9 cellular contexts compared by ENCODE assay signal in the genomic region with DNA sequence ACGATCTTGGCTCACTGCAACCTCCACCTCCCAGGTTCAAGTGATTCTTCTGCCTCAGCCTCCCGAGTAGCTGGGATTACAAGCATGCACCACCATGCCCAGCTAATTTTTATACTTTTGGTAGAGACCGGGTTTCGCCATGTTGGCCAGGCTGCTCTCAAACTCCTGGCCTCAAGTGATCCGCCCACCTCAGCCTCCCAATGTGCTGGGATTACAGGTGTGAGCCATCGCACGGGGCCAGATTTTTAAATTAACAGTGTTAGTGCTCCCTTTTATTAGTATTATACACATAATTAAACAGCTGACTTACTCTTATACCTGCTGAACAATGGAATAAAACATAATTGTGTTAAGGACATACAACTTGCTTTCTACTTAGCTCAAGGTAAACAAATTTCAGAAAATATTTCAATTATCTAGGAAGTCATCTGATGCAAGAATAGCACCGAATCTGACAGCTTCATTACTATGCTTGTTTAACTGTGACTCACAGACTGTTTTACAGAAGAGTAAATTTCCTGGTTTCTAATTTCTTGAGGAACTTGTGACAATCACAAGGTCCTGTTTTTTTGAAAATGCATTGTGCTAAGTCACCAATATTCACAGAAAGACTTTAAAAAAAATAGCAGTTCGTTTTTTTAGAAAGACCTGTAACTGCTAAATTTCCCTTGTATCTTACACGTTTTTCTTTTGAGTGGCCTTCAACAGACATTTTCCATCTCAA. TPM values are rescaled to one million over a fixed set of nuclear protein-coding genes. Genes with fewer than 3 reads are reported as not detected.
A peak's percentile ranks its signal among the peaks of the same experiment; 100 is the strongest.
DNase-seq lines count a peak whose midpoint lies in the region; ATAC-seq, FAIRE-seq and TF ChIP-seq lines count a peak whose summit lies in the region.
"Had no signal": no experiment of that assay in that cellular context is flagged by ENCODE, and none has a peak within 500 bp of the region (broad histone marks: within the 10 kb centered on the region; RNA-seq: fewer than 3 reads in every experiment).

No MANE protein-coding gene starts in this region.

- H3K36me3 ChIP-seq in body of pancreas (replicated peaks in 1 of 2; ENCODE audit: insufficient read depth in 1 of 2, low read depth in 2 of 2) (no peaks in the 10 kb centered on the region), right lobe of liver (no peaks in the 10 kb centered on the region)

- CTCF ChIA-PET in A549 (lab: Yijun Ruan, JAX): interaction anchor here (1.6 kb wide), 1 partner anchor 51 kb away, joined by 3 read pairs; a partner anchor contains a TSS

- no peak for FAIRE-seq in A549 (lab: Jason Lieb, UNC)
- FAIRE-seq: G401.6 had no signal

- TF ChIP-seq RAD21 in A549 (conservative IDR thresholded peaks at IDR 0.05 in 1 of 2, IDR thresholded peaks at IDR 0.05 in 1 of 2): no peak

- H3K4me2 ChIP-seq in A549: peak overlapping the region; percentile 81

- H3K27me3 ChIP-seq in body of pancreas (no peaks in the 10 kb centered on the region), right lobe of liver (no peaks in the 10 kb centered on the region)

- intact Hi-C loops in body of pancreas (cut with DNase I): no loop called here
- intact Hi-C loops in right lobe of liver (cut with DNase I): no loop called here

- peak in 1 of 2 experiments; percentile 50 for DNase-seq in A549 (ENCODE audit: low read depth in 1 of 2, low spot score in 1 of 2)
- DNase-seq in Kasumi-1 (lab: John Stamatoyannopoulos, UW): peak; percentile 27 to 31
- DNase-seq in body of pancreas: no peak
- no peak for DNase-seq in right lobe of liver
- no peak for DNase-seq in NCI-H1105 treated with DMSO at 0.1 percent for 48 hours (lab: John Stamatoyannopoulos, UW)
- no peak for DNase-seq in activated CD4-positive, alpha-beta T cell treated with anti-CD3 and anti-CD28 coated beads, Interleukin-2, amount 50 U/mL, for 4 hours
- DNase-seq in DMS153 treated with DMSO at 0.1 percent for 48 hours (lab: John Stamatoyannopoulos, UW; ENCODE audit: unreplicated experiment): no peak
- DNase-seq in DMS79 treated with DMSO at 0.1 percent for 48 hours (lab: John Stamatoyannopoulos, UW): no peak

- H3K27ac ChIP-seq in A549: peak overlapping the region; percentile 83 to 91
- H3K27ac ChIP-seq in body of pancreas: peak overlapping the region in 3 of 4 donors; percentile 7 to 74 (median 56)
- H3K27ac ChIP-seq in right lobe of liver: peak overlapping the region; percentile 16 to 51 (median 39)

- peak; percentile 20 to 31; a peak in 1 of 5 replicates for TF ChIP-seq EP300 in A549 (IDR thresholded peaks at IDR 0.05)

- peaks cover 41% of the 10 kb centered on the region for H3K4me1 ChIP-seq in A549
- H3K4me1 ChIP-seq in body of pancreas: peaks cover 17% of the 10 kb centered on the region
- H3K4me1 ChIP-seq in right lobe of liver: no peaks in the 10 kb centered on the region

- TF ChIP-seq POLR2A in A549 (IDR thresholded peaks at IDR 0.05; ENCODE audit: low read length) (no peak), body of pancreas (IDR thresholded peaks at IDR 0.05) (no peak), right lobe of liver (IDR thresholded peaks at IDR 0.05) (no peak)

- no peak overlapping the region for H3K4me3 ChIP-seq in A549
- no peak overlapping the region for H3K4me3 ChIP-seq in body of pancreas
- no peak overlapping the region for H3K4me3 ChIP-seq in right lobe of liver

- WGBS in A549 (ENCODE audit: missing lambda C conversion rate): 60% methylated on average over 10 of the region's 10 CpGs
- 63 to 65% methylated on average over 8 to 10 of the region's 10 CpGs for WGBS in body of pancreas, 2 donors
- 43% methylated on average over 7 of the region's 10 CpGs for WGBS in right lobe of liver (ENCODE audit: insufficient coverage, low coverage, low lambda C conversion rate, missing lambda C conversion rate)

- TF ChIP-seq CTCF in A549 (IDR thresholded peaks at IDR 0.05): no peak
- no peak for TF ChIP-seq CTCF in body of pancreas (IDR thresholded peaks at IDR 0.05)
- TF ChIP-seq CTCF in right lobe of liver (IDR thresholded peaks at IDR 0.05): no peak

- H3K9me3 ChIP-seq in A549 (no peaks in the 10 kb centered on the region), body of pancreas (no peaks in the 10 kb centered on the region), right lobe of liver (no peaks in the 10 kb centered on the region)

- POLR2A ChIA-PET in A549 (lab: Yijun Ruan, JAX): interaction anchor here (0.8 to 1.5 kb wide), 4 partner anchors 9 to 229 kb away, joined by 3 to 8 read pairs (median 4); a partner anchor contains a TSS

- ATAC-seq in A549 (peak; percentile 59 to 75), body of pancreas (peak; percentile 53), right lobe of liver (peak; percentile 28 to 73 (median 55))

TF ChIP-seq in A549, 52 proteins besides CTCF, POLR2A, EP300 and RAD21:
- peak; percentile 21 for TF ChIP-seq MAFK (IDR thresholded peaks at IDR 0.05; ENCODE audit: partially characterized antibody)
- TF ChIP-seq GATA3 (IDR thresholded peaks at IDR 0.05; ENCODE audit: borderline replicate concordance): no peak
- no peak for TF ChIP-seq PHF8 (IDR thresholded peaks at IDR 0.05; ENCODE audit: borderline replicate concordance, low read depth)
- no peak for TF ChIP-seq BHLHE40 (IDR thresholded peaks at IDR 0.05; ENCODE audit: low read depth, low read length)
- TF ChIP-seq, protein P1, sequence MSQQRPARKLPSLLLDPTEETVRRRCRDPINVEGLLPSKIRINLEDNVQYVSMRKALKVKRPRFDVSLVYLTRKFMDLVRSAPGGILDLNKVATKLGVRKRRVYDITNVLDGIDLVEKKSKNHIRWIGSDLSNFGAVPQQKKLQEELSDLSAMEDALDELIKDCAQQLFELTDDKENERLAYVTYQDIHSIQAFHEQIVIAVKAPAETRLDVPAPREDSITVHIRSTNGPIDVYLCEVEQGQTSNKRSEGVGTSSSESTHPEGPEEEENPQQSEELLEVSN (IDR thresholded peaks at IDR 0.05; ENCODE audit: borderline replicate concordance, low read depth): no peak
- TF ChIP-seq FOSL2 (IDR thresholded peaks at IDR 0.05): peak; percentile 34; the same call in 1 of the 2 replicates
- TF ChIP-seq FOSL2 (CRISPR knock-in tag; IDR thresholded peaks at IDR 0.05): peak; percentile 73
- peak in 1 of 2 experiments; percentile 29; a peak in 1 of 4 replicates for TF ChIP-seq CEBPB (IDR thresholded peaks at IDR 0.05)
- TF ChIP-seq HOXB5 (CRISPR knock-in tag; IDR thresholded peaks at IDR 0.05): no peak
- no peak for TF ChIP-seq RCOR1 (IDR thresholded peaks at IDR 0.05; ENCODE audit: low read depth, low read length)
TF ChIP-seq in A549: peak in this region for 3.

RNA-seq across cellular contexts. Expression of a gene that starts 51.2 kb away (rescaled TPM):
- polyA plus RNA-seq in A549 (2011; rRNA removed) (23.2 and 29.4 TPM in 2 replicates), A549 (2017; fragmentation: RNase III; extraction: RNeasy Plus Mini Kit Qiagen cat#74134 plus additional on column Dnase treatment) (8.3 to 9.1 TPM (median 8.9 TPM) in 3 replicates)
- 4.0 and 4.7 TPM in 2 replicates for polyA plus RNA-seq in A549 (2012; cell fraction: cytosol; rRNA removed)
- polyA plus RNA-seq in A549 (2012; cell fraction: nucleus; rRNA removed): 4.7 and 8.4 TPM in 2 replicates
- 19.7 and 21.7 TPM in 2 replicates for polyA minus RNA-seq in A549 (2011; rRNA and poly(A)+ RNA removed)
- total RNA-seq in body of pancreas (10 to 100 TPM in 1 of 2 donors, 1 to 10 TPM in 1; 8.2 to 15.0 TPM), right lobe of liver (10 to 100 TPM in 3 of 6 experiments, 1 to 10 TPM in 3; 2.2 to 19.1 (median 7.9) TPM)

Comparison
In these comparisons a context has a peak if more than half of its experiments do, and no peak if none do; other contexts are left out.
1. DNase-seq: peak in Kasumi-1 (2 of 2); none in body of pancreas (0 of 4), right lobe of liver (0 of 3), NCI-H1105 treated with DMSO at 0.1 percent for 48 hours (single experiment), activated CD4-positive, alpha-beta T cell treated with anti-CD3 and anti-CD28 coated beads, Interleukin-2, amount 50 U/mL, for 4 hours (0 of 2), DMS153 treated with DMSO at 0.1 percent for 48 hours (single experiment) and DMS79 treated with DMSO at 0.1 percent for 48 hours (single experiment).
2. Peak in every context shown above with its lines, with median percentiles within 50 percentile points of each other: ATAC-seq and H3K27ac ChIP-seq.